In the genomic region with DNA sequence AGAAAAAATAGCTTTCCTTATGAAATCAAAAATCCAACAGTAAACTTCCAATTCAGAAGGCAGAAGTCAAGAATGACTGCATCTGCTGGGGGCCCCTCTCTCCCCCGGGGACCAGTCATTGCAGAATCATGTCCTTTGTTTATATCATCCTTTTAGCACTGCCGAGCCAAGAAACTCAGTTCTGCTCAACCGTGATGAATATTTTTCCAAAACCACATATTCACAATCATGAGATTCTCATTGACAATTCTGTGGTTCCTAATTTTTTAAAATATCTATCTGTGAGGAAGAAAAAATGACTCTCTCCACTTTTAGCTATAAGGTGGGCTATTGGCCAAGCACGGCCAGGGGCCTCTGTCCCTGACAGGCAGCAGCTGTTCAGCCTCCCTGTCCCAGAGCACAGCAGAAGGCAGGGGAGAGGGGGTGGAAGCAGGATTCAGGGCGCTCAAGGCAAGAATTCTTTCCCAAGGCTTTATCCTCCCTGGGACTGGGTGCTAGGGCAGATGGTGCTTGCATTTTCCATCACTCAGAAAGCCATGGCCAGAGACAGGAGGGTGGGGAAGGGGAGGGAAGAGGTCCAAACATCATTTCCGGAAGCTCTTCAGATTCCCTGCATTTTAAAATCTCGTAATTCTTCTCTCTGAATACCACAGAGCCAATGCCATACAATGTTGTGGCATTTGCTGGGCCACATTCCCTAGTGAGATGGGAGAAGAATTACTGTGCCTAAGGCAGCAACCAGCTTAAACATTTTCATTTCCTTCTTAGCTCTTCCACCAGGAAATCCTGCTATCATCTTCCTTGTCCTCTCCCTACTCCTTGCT, we compare ENCODE assay signal across 13 cellular contexts.
DNase-seq lines count a peak whose midpoint lies in the region; ATAC-seq and TF ChIP-seq lines count a peak whose summit lies in the region.
"Had no signal": no experiment of that assay in that cellular context is flagged by ENCODE, and none has a peak within 500 bp of the region (broad histone marks: within the 10 kb centered on the region; RNA-seq: fewer than 3 reads in every experiment).

No MANE protein-coding gene starts in this region.

- intact Hi-C loops in upper lobe of right lung (cut with DNase I): no loop called here
- intact Hi-C loops in breast epithelium (cut with DNase I; ENCODE audit: low total_unique reads): no loop called here

- H3K27ac ChIP-seq in upper lobe of right lung (peak overlapping the region; percentile 17), breast epithelium (no peak overlapping the region)
- H3K27ac ChIP-seq: body of pancreas, suprapubic skin had no signal

- no peak for TF ChIP-seq POLR2A in breast epithelium (IDR thresholded peaks at IDR 0.05)

- TF ChIP-seq CTCF in foreskin fibroblast (IDR thresholded peaks at IDR 0.05; ENCODE audit: low read depth, low read length) (no peak), upper lobe of right lung (IDR thresholded peaks at IDR 0.05) (no peak), breast epithelium (IDR thresholded peaks at IDR 0.05) (no peak)

- no peak for ATAC-seq in upper lobe of right lung
- ATAC-seq: body of pancreas had no signal

- no peaks in the 10 kb centered on the region for H3K4me1 ChIP-seq in upper lobe of right lung
- no peaks in the 10 kb centered on the region for H3K4me1 ChIP-seq in breast epithelium
- H3K4me1 ChIP-seq: body of pancreas, suprapubic skin had no signal

- H3K4me3 ChIP-seq in foreskin fibroblast (ENCODE audit: low read depth in 1 of 2, low read length in 2 of 2) (no peak overlapping the region), upper lobe of right lung (no peak overlapping the region), breast epithelium (no peak overlapping the region)
- H3K4me3 ChIP-seq: body of pancreas, suprapubic skin had no signal

- H3K9me3 ChIP-seq in upper lobe of right lung (peaks cover 8% of the 10 kb centered on the region), breast epithelium (peaks cover 0 to 10% of the 10 kb centered on the region in 2 donors)
- H3K9me3 ChIP-seq: body of pancreas, suprapubic skin had no signal

- H3K27me3 ChIP-seq in upper lobe of right lung (no peaks in the 10 kb centered on the region), breast epithelium (peaks cover 0 to 9% of the 10 kb centered on the region in 2 donors)
- H3K27me3 ChIP-seq: body of pancreas had no signal

- H3K36me3 ChIP-seq in upper lobe of right lung (no peaks in the 10 kb centered on the region), breast epithelium (no peaks in the 10 kb centered on the region)
- H3K36me3 ChIP-seq: suprapubic skin had no signal

- peak; percentile 56 for DNase-seq in HS-27A (ENCODE audit: low read depth)
- peak; percentile 73 for DNase-seq in amniotic epithelial cell (ENCODE audit: low read depth)
- DNase-seq in foreskin fibroblast: peak; percentile 76 to 88
- DNase-seq in upper lobe of right lung: no peak
- DNase-seq in NCI-H510A (lab: John Stamatoyannopoulos, UW): no peak
- no peak for DNase-seq in NCI-H2029 treated with DMSO at 0.1 percent for 48 hours (lab: John Stamatoyannopoulos, UW)
- DNase-seq in breast epithelium (ENCODE audit: low spot score in 2 of 2): no peak
- DNase-seq: body of pancreas, COR-L47, midbrain, NCI-H1048, NCI-H748 treated with DMSO at 0.1 percent for 48 hours had no signal

Comparison
In these comparisons a context has a peak if more than half of its experiments do, and no peak if none do; other contexts are left out.
1. DNase-seq: peak in HS-27A (single experiment), amniotic epithelial cell (single experiment) and foreskin fibroblast (2 of 2); none in upper lobe of right lung (single experiment), NCI-H510A (single experiment), NCI-H2029 treated with DMSO at 0.1 percent for 48 hours (single experiment) and breast epithelium (0 of 2).